ENCODE assay signal across 9 cellular contexts in genomic region chr19:4676955-4677731, GRCh38. TPM values are rescaled to one million over a fixed set of nuclear protein-coding genes. Genes with fewer than 3 reads are reported as not detected.
DNase-seq lines count a peak whose midpoint lies in the region; ATAC-seq and TF ChIP-seq lines count a peak whose summit lies in the region.
"Had no signal": no experiment of that assay in that cellular context is flagged by ENCODE, and none has a peak within 500 bp of the region (broad histone marks: within the 10 kb centered on the region; RNA-seq: fewer than 3 reads in every experiment).

No MANE protein-coding gene starts in this region.

- H3K4me2 ChIP-seq in DOHH2 (ENCODE audit: low read length), result no peak overlapping the region

- ATAC-seq in gastroesophageal sphincter (peak; percentile 51), sciatic nerve (peak; percentile 19)
- ATAC-seq: T-cell had no signal

- H3K9me3 ChIP-seq in DOHH2 (ENCODE audit: control insufficient read depth, insufficient read depth, low read length) (no peaks in the 10 kb centered on the region), gastroesophageal sphincter (no peaks in the 10 kb centered on the region)

- 71 to 100% methylated on average over 2 to 7 of the region's 17 CpGs for WGBS in gastroesophageal sphincter (ENCODE audit: low coverage in 1 of 2), 2 donors

- TF ChIP-seq CTCF in DOHH2 (IDR thresholded peaks at IDR 0.05; ENCODE audit: low read depth, low read length, poor library complexity, severe bottlenecking) (peak; percentile 72), gastroesophageal sphincter (IDR thresholded peaks at IDR 0.05) (peak in 3 of 4 experiments; percentile 36 to 54 (median 39)), coronary artery (IDR thresholded peaks at IDR 0.05) (no peak)

- no peaks in the 10 kb centered on the region for H4K20me1 ChIP-seq in DOHH2 (ENCODE audit: control insufficient read depth, insufficient read depth, low read depth, low read length)

- intact Hi-C loops in sciatic nerve (cut with DNase I), result no loop called here

- TF ChIP-seq POLR2A in gastroesophageal sphincter (IDR thresholded peaks at IDR 0.05), result no peak

- H3K27me3 ChIP-seq in DOHH2 (ENCODE audit: control insufficient read depth, low read length), result no peaks in the 10 kb centered on the region
- no peaks in the 10 kb centered on the region for H3K27me3 ChIP-seq in gastroesophageal sphincter

- no peaks in the 10 kb centered on the region for H3K4me1 ChIP-seq in DOHH2 (ENCODE audit: control insufficient read depth, low read length)
- no peaks in the 10 kb centered on the region for H3K4me1 ChIP-seq in gastroesophageal sphincter

- H3K4me3 ChIP-seq in DOHH2 (ENCODE audit: low read length) (no peak overlapping the region), gastroesophageal sphincter (no peak overlapping the region), coronary artery (no peak overlapping the region)

- H3K27ac ChIP-seq in DOHH2 (ENCODE audit: low read depth, low read length), result no peak overlapping the region
- peak overlapping the region in 2 of 4 donors; percentile 24 to 25 for H3K27ac ChIP-seq in gastroesophageal sphincter
- no peak overlapping the region for H3K27ac ChIP-seq in coronary artery

- H3K36me3 ChIP-seq in DOHH2 (ENCODE audit: control insufficient read depth, low read length) (peaks cover 13% of the 10 kb centered on the region), gastroesophageal sphincter (peaks cover 0 to 75% of the 10 kb centered on the region in 2 donors)

- H3F3A ChIP-seq in DOHH2 (ENCODE audit: control insufficient read depth, insufficient read depth), result peaks cover 2% of the 10 kb centered on the region; the same call in 1 of the 2 replicates

- TF ChIP-seq EP300 in gastroesophageal sphincter (IDR thresholded peaks at IDR 0.05), result no peak

- no peaks in the 10 kb centered on the region for H3K79me2 ChIP-seq in DOHH2 (ENCODE audit: control insufficient read depth, low read length)

- DNase-seq in HuH-7 (ENCODE audit: low spot score) (peak; percentile 63), sciatic nerve (ENCODE audit: low spot score) (no peak), T-helper 1 cell (no peak), coronary artery (ENCODE audit: low spot score) (no peak), DMS79 treated with DMSO at 0.1 percent for 48 hours (lab: John Stamatoyannopoulos, UW) (no peak)
- DNase-seq in activated CD4-positive, alpha-beta T cell treated with anti-CD3 and anti-CD28 coated beads, Interleukin-2, amount 50 U/mL, for 1 hour, result peak; percentile 12

- no peaks in the 10 kb centered on the region for H3K9me2 ChIP-seq in DOHH2 (replicated peaks; ENCODE audit: control insufficient read depth, low read length)

RNA-seq across cellular contexts. Expression of gene MYDGF, which starts 7.0 kb away (rescaled TPM):
- total RNA-seq in gastroesophageal sphincter (10 to 100 TPM; 20.5 to 44.6 (median 30.1) TPM), sciatic nerve (49.1 TPM)

RNA-seq across cellular contexts. Expression of gene TNFAIP8L1, which starts 37.8 kb away (rescaled TPM):
- total RNA-seq in gastroesophageal sphincter (10 to 100 TPM in 1 of 4 donors, 1 to 10 TPM in 3; 5.8 to 16.4 (median 7.0) TPM), sciatic nerve (12.8 TPM)

RNA-seq across cellular contexts. Expression of gene DPP9, which starts 46.5 kb away (rescaled TPM):
- 10 to 100 TPM; 35.0 to 82.1 (median 42.0) TPM for total RNA-seq in gastroesophageal sphincter
- 47.7 TPM for total RNA-seq in sciatic nerve

Comparison
In these comparisons a context has a peak if more than half of its experiments do, and no peak if none do; other contexts are left out.
1. DNase-seq: peak in HuH-7 (single experiment) and activated CD4-positive, alpha-beta T cell treated with anti-CD3 and anti-CD28 coated beads, Interleukin-2, amount 50 U/mL, for 1 hour (single experiment); none in sciatic nerve (single experiment), T-helper 1 cell (0 of 5), coronary artery (single experiment) and DMS79 treated with DMSO at 0.1 percent for 48 hours (single experiment).